Comparison of ENCODE assay signal across 29 cellular contexts in the genomic region with DNA sequence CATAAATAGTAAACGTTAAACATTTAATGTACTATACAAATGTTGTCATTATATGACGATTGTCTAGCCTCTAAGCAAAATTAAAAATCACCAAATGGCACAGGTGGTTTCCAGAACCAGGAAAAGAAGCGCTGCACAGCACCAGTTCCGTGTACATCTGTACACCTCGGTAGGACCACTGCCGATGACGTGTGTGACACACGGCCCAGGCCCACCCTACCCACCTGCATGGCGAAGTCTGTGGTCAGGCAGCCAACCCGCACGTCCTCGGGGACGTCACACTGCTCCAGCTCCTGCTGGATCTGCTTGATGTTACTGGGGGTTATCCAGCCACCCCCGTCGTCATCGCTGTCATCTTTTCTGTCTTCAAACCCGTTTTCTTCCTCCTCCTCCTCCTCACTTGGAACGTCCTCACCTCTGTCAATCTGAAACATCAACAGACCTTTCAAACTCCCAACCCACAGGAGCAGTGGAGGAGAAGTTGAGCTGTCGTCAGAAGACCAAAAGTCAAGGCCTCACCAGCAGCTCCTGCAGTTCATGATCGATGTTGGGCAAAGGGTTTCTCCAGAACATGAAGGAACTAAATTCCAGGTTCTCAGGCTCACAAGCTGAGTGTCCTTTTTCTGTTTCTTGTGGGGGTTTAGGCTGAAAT.
"Had no signal": no experiment of that assay in that cellular context is flagged by ENCODE, and none has a peak within 500 bp of the region (broad histone marks: within the 10 kb centered on the region; RNA-seq: fewer than 3 reads in every experiment).

No MANE protein-coding gene starts in this region.

- H3K4me3 Mint-ChIP-seq: activated B cell treated with CpG ODN at 0.5 μM for 24 hours; activated CD4-positive, alpha-beta memory T cell treated with anti-CD3 and anti-CD28 coated beads, Interleukin-2, amount 10 ng/mL, durations not matched to agents 7 days and 5 days; activated CD4-positive, alpha-beta T cell treated with anti-CD3 and anti-CD28 coated beads, Interleukin-2, amount 10 ng/mL, durations not matched to agents 7 days and 5 days; activated naive CD8-positive, alpha-beta T cell treated with anti-CD3 and anti-CD28 coated beads, Interleukin-2, amount 10 ng/mL, durations not matched to agents 7 days and 5 days; central memory CD8-positive, alpha-beta T cell; T-cell had no signal

- H3K27ac Mint-ChIP-seq: activated B cell treated with CpG ODN at 0.5 μM for 24 hours; activated CD4-positive, alpha-beta memory T cell treated with anti-CD3 and anti-CD28 coated beads, Interleukin-2, amount 10 ng/mL, durations not matched to agents 7 days and 5 days; activated CD4-positive, alpha-beta T cell treated with anti-CD3 and anti-CD28 coated beads, Interleukin-2, amount 10 ng/mL, durations not matched to agents 7 days and 5 days; activated naive CD8-positive, alpha-beta T cell treated with anti-CD3 and anti-CD28 coated beads, Interleukin-2, amount 10 ng/mL, durations not matched to agents 7 days and 5 days; T-cell had no signal

- H3K27me3 ChIP-seq: breast epithelium had no signal

- H3K9me3 ChIP-seq: breast epithelium had no signal

- H3K4me3 ChIP-seq: breast epithelium, SK-N-MC had no signal

- H3K36me3 ChIP-seq: breast epithelium had no signal

- H3K9me3 Mint-ChIP-seq: activated B cell treated with CpG ODN at 0.5 μM for 24 hours; activated CD4-positive, alpha-beta memory T cell treated with anti-CD3 and anti-CD28 coated beads, Interleukin-2, amount 10 ng/mL, durations not matched to agents 7 days and 5 days; activated CD4-positive, alpha-beta T cell treated with anti-CD3 and anti-CD28 coated beads, Interleukin-2, amount 10 ng/mL, durations not matched to agents 7 days and 5 days; activated naive CD8-positive, alpha-beta T cell treated with anti-CD3 and anti-CD28 coated beads, Interleukin-2, amount 10 ng/mL, durations not matched to agents 7 days and 5 days; central memory CD8-positive, alpha-beta T cell; T-cell had no signal

- DNase-seq: activated B cell treated with CpG ODN at 0.5 μM for 24 hours; activated CD4-positive, alpha-beta memory T cell treated with anti-CD3 and anti-CD28 coated beads, Interleukin-2, amount 10 ng/mL, durations not matched to agents 7 days and 5 days; activated CD4-positive, alpha-beta T cell treated with anti-CD3 and anti-CD28 coated beads for 1 hour; activated CD4-positive, alpha-beta T cell treated with anti-CD3 and anti-CD28 coated beads, Interleukin-2, amount 10 ng/mL, durations not matched to agents 7 days and 5 days; activated CD8-positive, alpha-beta memory T cell treated with anti-CD3 and anti-CD28 coated beads, Interleukin-2, amount 50 U/mL, for 48 hours; activated effector memory CD4-positive, alpha-beta T cell treated with anti-CD3 and anti-CD28 coated beads, Interleukin-2, amount 50 U/mL, for 16 hours; activated naive CD4-positive, alpha-beta T cell treated with Interleukin-2 at 50 U/mL for 16 hours; activated naive CD8-positive, alpha-beta T cell treated with anti-CD3 and anti-CD28 coated beads, Interleukin-2, amount 10 ng/mL, durations not matched to agents 7 days and 5 days; activated T-cell treated with anti-CD3 and anti-CD28 coated beads, Interleukin-2, amount 50 U/mL, for 1 hour; Karpas-422; MM.1S; NCI-H1105; NCI-H1436; NCI-H187; NCI-H2081; NCI-H510A treated with DMSO at 0.1 percent for 48 hours; NCI-H69; NK-92 treated with Interleukin-12 subunit alpha and Interleukin-12 subunit beta, amount 100 ng/mL, for 24 hours; OCI-M1; RPMI8226; T-cell; T-helper 2 cell; T1000 had no signal

- H3K27me3 Mint-ChIP-seq: activated B cell treated with CpG ODN at 0.5 μM for 24 hours; activated CD4-positive, alpha-beta memory T cell treated with anti-CD3 and anti-CD28 coated beads, Interleukin-2, amount 10 ng/mL, durations not matched to agents 7 days and 5 days; activated CD4-positive, alpha-beta T cell treated with anti-CD3 and anti-CD28 coated beads, Interleukin-2, amount 10 ng/mL, durations not matched to agents 7 days and 5 days; activated naive CD8-positive, alpha-beta T cell treated with anti-CD3 and anti-CD28 coated beads, Interleukin-2, amount 10 ng/mL, durations not matched to agents 7 days and 5 days; central memory CD8-positive, alpha-beta T cell; T-cell had no signal

- H3K27ac ChIP-seq: breast epithelium, SK-N-MC had no signal

- FAIRE-seq: TTC549 had no signal

- ATAC-seq: Panc1, Right ventricle myocardium inferior, T-cell had no signal
